Comparison of ENCODE assay signal across 11 cellular contexts in the genomic region with DNA sequence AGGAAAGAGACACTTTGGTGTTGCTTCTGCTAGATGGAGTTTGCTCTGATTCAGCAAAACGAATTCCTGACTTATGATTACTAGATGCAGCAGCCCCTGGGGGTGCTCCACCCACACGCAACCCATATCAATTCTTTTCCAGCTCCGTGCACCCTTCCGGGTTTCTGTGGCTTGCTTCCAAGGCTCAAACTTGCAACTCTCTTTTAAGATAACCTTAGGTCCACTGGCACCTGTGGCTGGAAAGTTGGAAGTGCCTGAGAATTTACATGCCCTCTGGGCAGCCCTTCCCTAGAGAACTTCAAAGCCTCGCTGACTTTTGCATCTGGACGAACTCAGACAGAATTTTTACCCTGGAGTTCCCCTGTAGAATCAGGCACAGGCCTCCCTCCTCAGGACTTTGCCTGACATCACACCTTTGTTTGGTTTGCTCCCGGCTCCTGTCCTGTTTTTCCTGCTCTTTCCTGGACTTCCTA.
DNase-seq lines count a peak whose midpoint lies in the region; TF ChIP-seq lines count a peak whose summit lies in the region.
"Had no signal": no experiment of that assay in that cellular context is flagged by ENCODE, and none has a peak within 500 bp of the region (broad histone marks: within the 10 kb centered on the region; RNA-seq: fewer than 3 reads in every experiment).

No MANE protein-coding gene starts in this region.

- no peak overlapping the region for H2BK5ac ChIP-seq in trophoblast cell (ENCODE audit: low read depth, low read length, poor library complexity)

- H3K9me3 ChIP-seq in trophoblast cell (ENCODE audit: insufficient read depth, low read depth, low read length) (no peaks in the 10 kb centered on the region), WERI-Rb-1 (ENCODE audit: severe bottlenecking) (no peaks in the 10 kb centered on the region)
- H3K9me3 ChIP-seq: thoracic aorta had no signal

- no peak overlapping the region for H4K12ac ChIP-seq in trophoblast cell (ENCODE audit: low read depth, low read length)

- H3K9me3 Mint-ChIP-seq in activated naive CD8-positive, alpha-beta T cell treated with anti-CD3 and anti-CD28 coated beads for 36 hours: no peaks in the 10 kb centered on the region

- H2BK12ac ChIP-seq in trophoblast cell (ENCODE audit: low read length): no peak overlapping the region

- H3K18ac ChIP-seq in trophoblast cell (ENCODE audit: low read length): no peak overlapping the region

- no peak overlapping the region for H3K14ac ChIP-seq in trophoblast cell (ENCODE audit: low read length)

- H4K91ac ChIP-seq in trophoblast cell (ENCODE audit: low read depth, low read length): no peak overlapping the region

- H3K4me2 ChIP-seq in trophoblast cell (ENCODE audit: low read length): peak overlapping the region; percentile 23

- no peak overlapping the region for H4K8ac ChIP-seq in trophoblast cell (ENCODE audit: low read depth, low read length)

- H3K79me1 ChIP-seq in trophoblast cell (ENCODE audit: low read length): peaks cover 11% of the 10 kb centered on the region

- no peak overlapping the region for H3K27ac Mint-ChIP-seq in activated naive CD8-positive, alpha-beta T cell treated with anti-CD3 and anti-CD28 coated beads for 36 hours

- no peak overlapping the region for H3K4me3 Mint-ChIP-seq in activated naive CD8-positive, alpha-beta T cell treated with anti-CD3 and anti-CD28 coated beads for 36 hours

- H3K4me1 ChIP-seq in trophoblast cell (ENCODE audit: control insufficient read depth in 1 of 2, insufficient read depth in 2 of 2, low read length in 2 of 2): peaks cover 4 to 23% of the 10 kb centered on the region in 2 experiments

- no peak overlapping the region for H2BK120ac ChIP-seq in trophoblast cell (ENCODE audit: insufficient read depth, low read length, poor library complexity)

- H3K27me3 Mint-ChIP-seq in activated naive CD8-positive, alpha-beta T cell treated with anti-CD3 and anti-CD28 coated beads for 36 hours: no peaks in the 10 kb centered on the region

- peaks cover 3% of the 10 kb centered on the region for H3K79me2 ChIP-seq in trophoblast cell (ENCODE audit: control insufficient read depth, insufficient read depth, low read length, poor library complexity)

- H3K27me3 ChIP-seq in trophoblast cell (ENCODE audit: insufficient read depth, low read length) (no peaks in the 10 kb centered on the region), WERI-Rb-1 (ENCODE audit: insufficient read depth, low read depth, severe bottlenecking) (no peaks in the 10 kb centered on the region)

- no peak overlapping the region for H3K4me3 ChIP-seq in trophoblast cell (ENCODE audit: low read depth, low read length)
- H3K4me3 ChIP-seq in WERI-Rb-1 (ENCODE audit: low read depth, low read length): no peak overlapping the region
- H3K4me3 ChIP-seq: thoracic aorta had no signal

- H2AK5ac ChIP-seq in trophoblast cell (ENCODE audit: low read length): no peak overlapping the region

- in situ Hi-C loops in SK-MEL-5 (cut with HindIII; ENCODE audit: low pct_unique_long_range_greater_than_20kb, low sequenced_read_pairs) (no loop called here), KBM-7 (cut with MboI; ENCODE audit: low pct_unique_long_range_greater_than_20kb, low sequenced_read_pairs) (no loop called here)

- no peaks in the 10 kb centered on the region for H3K36me3 ChIP-seq in trophoblast cell (ENCODE audit: control insufficient read depth in 1 of 2, insufficient read depth in 2 of 2, low read length in 2 of 2)
- H3K36me3 ChIP-seq in WERI-Rb-1: no peaks in the 10 kb centered on the region
- H3K36me3 ChIP-seq: thoracic aorta had no signal

- no peak overlapping the region for H3K23ac ChIP-seq in trophoblast cell (ENCODE audit: low read length)

- no peaks in the 10 kb centered on the region for H3K36me3 Mint-ChIP-seq in activated naive CD8-positive, alpha-beta T cell treated with anti-CD3 and anti-CD28 coated beads for 36 hours

- no peak overlapping the region for H3K9ac ChIP-seq in trophoblast cell (ENCODE audit: low read length)

- H3K4me1 Mint-ChIP-seq in activated naive CD8-positive, alpha-beta T cell treated with anti-CD3 and anti-CD28 coated beads for 36 hours: peaks cover 16% of the 10 kb centered on the region

- no peak overlapping the region for H2AFZ ChIP-seq in trophoblast cell (ENCODE audit: insufficient read depth, low read length, poor library complexity)

- H3K27ac ChIP-seq in trophoblast cell (ENCODE audit: low read depth, low read length): peak overlapping the region; percentile 51
- no peak overlapping the region for H3K27ac ChIP-seq in WERI-Rb-1
- H3K27ac ChIP-seq: thoracic aorta had no signal

- peak; percentile 71 for DNase-seq in H4 (ENCODE audit: low spot score)
- peak; percentile 29 for DNase-seq in SK-MEL-5 (ENCODE audit: low read depth, low spot score)
- DNase-seq in fibroblast of gingiva (ENCODE audit: low read depth): peak; percentile 36
- DNase-seq in trophoblast cell: peak; percentile 98 to 99
- no peak for DNase-seq in WERI-Rb-1
- no peak for DNase-seq in activated naive CD8-positive, alpha-beta T cell treated with anti-CD3 and anti-CD28 coated beads for 36 hours
- DNase-seq in NCI-H2196 (lab: John Stamatoyannopoulos, UW; ENCODE audit: unreplicated experiment): no peak
- no peak for DNase-seq in KBM-7
- DNase-seq: activated CD8-positive, alpha-beta memory T cell treated with anti-CD3 and anti-CD28 coated beads, Interleukin-2, amount 50 U/mL, for 4 hours; NCI-H510A had no signal

- no CpG with 5 or more reads among the region's 7 CpGs for WGBS in trophoblast cell (ENCODE audit: extremely low coverage, insufficient coverage, insufficient read length)

- H3K4ac ChIP-seq in trophoblast cell (ENCODE audit: low read depth, low read length): no peak overlapping the region

- TF ChIP-seq CTCF in WERI-Rb-1 (IDR thresholded peaks at IDR 0.05; ENCODE audit: low read depth, low read length): no peak

Comparison
In these comparisons a context has a peak if more than half of its experiments do, and no peak if none do; other contexts are left out.
1. DNase-seq: peak in H4 (single experiment), SK-MEL-5 (single experiment), fibroblast of gingiva (single experiment) and trophoblast cell (2 of 2); none in WERI-Rb-1 (single experiment), activated naive CD8-positive, alpha-beta T cell treated with anti-CD3 and anti-CD28 coated beads for 36 hours (single experiment), NCI-H2196 (single experiment) and KBM-7 (single experiment).